ENCODE assay signal across 1 cellular context in the genomic region with DNA sequence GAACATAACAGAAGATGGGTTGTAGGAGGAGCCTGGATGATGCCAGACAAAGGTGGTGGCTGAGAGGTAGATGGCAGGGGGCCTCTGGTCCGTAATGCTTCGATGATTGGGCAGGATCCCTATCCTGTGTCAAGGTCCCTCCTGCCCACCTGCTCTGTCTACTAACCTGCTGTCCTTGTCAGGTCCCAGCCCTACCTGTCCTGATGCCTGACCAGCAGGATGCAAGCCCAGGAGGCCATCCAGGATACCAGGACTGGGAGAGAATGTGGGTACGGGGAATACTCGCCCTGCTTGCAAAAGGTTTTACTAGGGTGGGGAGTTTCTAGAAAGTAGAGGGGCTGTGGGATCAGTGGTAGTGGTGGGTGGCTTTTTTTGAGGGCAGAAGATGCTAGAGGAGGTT.
TF ChIP-seq lines count a peak whose summit lies in the region.

No MANE protein-coding gene starts in this region.

TF ChIP-seq in HepG2, 621 proteins besides CTCF, POLR2A, EP300 and RAD21:
- TF ChIP-seq AGO2 (optimal IDR thresholded peaks at IDR 0.05; ENCODE audit: low read depth, low read length) (peak; percentile 9), NR0B2 (CRISPR knock-in tag; IDR thresholded peaks at IDR 0.05) (no peak)
